Comparison of ENCODE assay signal across 1 cellular context in the genomic region with DNA sequence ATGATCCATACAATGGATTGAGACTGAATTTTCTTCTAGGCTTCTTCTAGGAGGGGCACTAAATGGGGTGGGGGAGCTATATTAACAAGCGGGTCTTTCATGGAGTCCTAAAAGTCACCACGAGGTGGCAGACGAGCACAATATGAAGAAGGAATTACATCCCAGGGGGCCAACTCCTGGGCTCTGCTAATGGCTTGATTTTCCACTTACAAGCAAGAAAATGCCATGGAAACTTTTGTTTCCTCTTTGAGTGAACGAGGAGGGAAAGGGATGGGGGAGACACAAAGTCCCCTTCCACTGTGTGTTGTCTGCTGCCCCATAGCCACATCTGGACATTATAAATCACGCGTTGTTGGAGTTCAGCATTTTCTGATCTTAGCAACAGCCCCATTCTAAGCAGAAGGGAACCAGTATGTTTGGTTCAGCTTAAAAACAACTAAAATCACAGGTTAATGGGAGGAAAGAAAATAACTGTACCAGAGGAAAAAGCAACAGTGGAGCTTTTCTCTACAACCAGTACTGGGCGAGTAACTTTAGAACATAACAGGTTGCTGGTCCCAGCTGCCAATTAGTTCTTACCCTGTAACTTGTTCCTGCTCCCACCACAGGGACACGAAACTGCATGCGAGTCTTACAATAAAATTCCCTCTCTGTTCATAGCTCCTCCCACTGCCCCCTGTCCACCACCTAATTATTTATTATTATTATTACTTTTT.
TF ChIP-seq lines count a peak whose summit lies in the region.

No MANE protein-coding gene starts in this region.

TF ChIP-seq in IMR-90, 13 proteins besides CTCF, POLR2A, EP300 and RAD21 (continued from another document):
- TF ChIP-seq, protein P1, sequence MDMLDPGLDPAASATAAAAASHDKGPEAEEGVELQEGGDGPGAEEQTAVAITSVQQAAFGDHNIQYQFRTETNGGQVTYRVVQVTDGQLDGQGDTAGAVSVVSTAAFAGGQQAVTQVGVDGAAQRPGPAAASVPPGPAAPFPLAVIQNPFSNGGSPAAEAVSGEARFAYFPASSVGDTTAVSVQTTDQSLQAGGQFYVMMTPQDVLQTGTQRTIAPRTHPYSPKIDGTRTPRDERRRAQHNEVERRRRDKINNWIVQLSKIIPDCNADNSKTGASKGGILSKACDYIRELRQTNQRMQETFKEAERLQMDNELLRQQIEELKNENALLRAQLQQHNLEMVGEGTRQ (IDR thresholded peaks at IDR 0.05; ENCODE audit: low read depth, low read length): no peak
